9 cellular contexts compared by ENCODE assay signal in the genomic region with DNA sequence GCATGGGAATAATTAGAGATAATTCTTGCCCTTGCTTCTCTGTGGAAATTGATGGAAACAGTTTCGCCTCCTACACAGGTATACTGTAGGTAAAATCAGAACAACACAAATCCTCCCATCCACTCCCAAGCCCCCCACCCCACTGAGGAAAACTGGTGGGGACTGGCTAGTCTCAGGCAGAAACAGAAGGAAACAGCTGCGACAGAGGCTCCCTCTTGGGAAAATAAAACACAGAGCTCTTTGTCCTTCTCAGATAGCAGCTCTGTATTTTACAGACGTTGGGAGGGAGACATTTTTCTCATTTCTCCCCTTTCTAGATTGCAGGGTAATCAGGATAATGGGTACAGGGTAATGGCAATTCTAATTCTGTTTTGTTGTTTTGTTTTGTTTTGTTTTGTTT. TPM values are rescaled to one million over a fixed set of nuclear protein-coding genes. Genes with fewer than 3 reads are reported as not detected.
DNase-seq lines count a peak whose midpoint lies in the region; ATAC-seq and TF ChIP-seq lines count a peak whose summit lies in the region.
"Had no signal": no experiment of that assay in that cellular context is flagged by ENCODE, and none has a peak within 500 bp of the region (broad histone marks: within the 10 kb centered on the region; RNA-seq: fewer than 3 reads in every experiment).

No MANE protein-coding gene starts in this region.

- H3K4me3 ChIP-seq in MM.1S (ENCODE audit: low read length) = peak overlapping the region; percentile 93
- peak overlapping the region in 1 of 2 donors; percentile 42 for H3K4me3 ChIP-seq in neuronal stem cell (ENCODE audit: low read length in 2 of 2)
- H3K4me3 ChIP-seq in aorta (ENCODE audit: low read length in 2 of 2) = no peak overlapping the region
- H3K4me3 ChIP-seq in SK-N-SH (ENCODE audit: low read depth in 2 of 2, low read length in 1 of 2) = no peak overlapping the region

- no peaks in the 10 kb centered on the region for H3K27me3 ChIP-seq in MM.1S (replicated peaks; ENCODE audit: insufficient read depth, low read length)
- peaks cover 13 to 79% (median 24%) of the 10 kb centered on the region in 3 experiments for H3K27me3 ChIP-seq in neuronal stem cell (ENCODE audit: control insufficient read depth in 3 of 3, insufficient read depth in 3 of 3, low read depth in 1 of 3, low read length in 3 of 3)
- no peaks in the 10 kb centered on the region for H3K27me3 ChIP-seq in aorta (ENCODE audit: control insufficient read depth in 1 of 2, insufficient read depth in 2 of 2, low read length in 1 of 2)
- peaks cover 76% of the 10 kb centered on the region for H3K27me3 ChIP-seq in SK-N-SH (ENCODE audit: insufficient read depth)

- H2BK15ac ChIP-seq in neuronal stem cell (ENCODE audit: low read length) = no peak overlapping the region

- H4K91ac ChIP-seq in neuronal stem cell (ENCODE audit: low read depth, low read length, poor library complexity) = no peak overlapping the region

- peaks cover 9% of the 10 kb centered on the region for H3F3A ChIP-seq in MM.1S (ENCODE audit: insufficient read depth, low read length)
- H3F3A ChIP-seq in SK-N-SH (replicated peaks; ENCODE audit: insufficient read depth) = no peaks in the 10 kb centered on the region

- H3K79me2 ChIP-seq in MM.1S (ENCODE audit: low read length) (peaks cover 32% of the 10 kb centered on the region), SK-N-SH (ENCODE audit: insufficient read depth) (no peaks in the 10 kb centered on the region)

- no peak for TF ChIP-seq RAD21 in SK-N-SH (IDR thresholded peaks at IDR 0.05; ENCODE audit: low read length)

- POLR2A ChIA-PET in SK-N-SH (lab: Yijun Ruan, JAX) = no interaction called here

- H2AFZ ChIP-seq in MM.1S (ENCODE audit: low read length) = 0 out of 2 replicates have a peak overlapping the region, but pooled peaks have one; percentile 25
- H2AFZ ChIP-seq in neuronal stem cell (ENCODE audit: low read length) = peak overlapping the region; percentile 70
- no peak overlapping the region for H2AFZ ChIP-seq in SK-N-SH (ENCODE audit: low read depth)

- H3K23ac ChIP-seq in neuronal stem cell (ENCODE audit: low read depth, low read length, poor library complexity) = no peak overlapping the region

- TF ChIP-seq CTCF in MM.1S (IDR thresholded peaks at IDR 0.05; ENCODE audit: low read length) (no peak), endothelial cell (IDR thresholded peaks at IDR 0.05; ENCODE audit: unreplicated experiment) (no peak), SK-N-SH (IDR thresholded peaks at IDR 0.05) (no peak)

- no peak overlapping the region for H3K18ac ChIP-seq in neuronal stem cell (ENCODE audit: low read length)

- peaks cover 12% of the 10 kb centered on the region for H3K4me1 Mint-ChIP-seq in endothelial cell (ENCODE audit: unreplicated experiment)

- H3K27ac ChIP-seq in MM.1S (ENCODE audit: low read length) (peak overlapping the region; percentile 13; the same call in 1 of the 2 replicates), neuronal stem cell (replicated peaks; ENCODE audit: low read length) (no peak overlapping the region), aorta (ENCODE audit: low read depth in 1 of 2, low read length in 2 of 2) (no peak overlapping the region), SK-N-SH (ENCODE audit: low read depth in 2 of 2, low read length in 1 of 2) (no peak overlapping the region)

- H3K9ac ChIP-seq in MM.1S (ENCODE audit: low read length) (peak overlapping the region; percentile 97), neuronal stem cell (ENCODE audit: low read depth, low read length, poor library complexity) (no peak overlapping the region), SK-N-SH (no peak overlapping the region)

- H3K27me3 Mint-ChIP-seq in endothelial cell (ENCODE audit: unreplicated experiment) = no peaks in the 10 kb centered on the region

- ATAC-seq in aorta (ENCODE audit: low FRiP score) = no peak

- H3K4me3 Mint-ChIP-seq in endothelial cell (ENCODE audit: unreplicated experiment) = peak overlapping the region; percentile 75

- H3K9me3 Mint-ChIP-seq in endothelial cell (ENCODE audit: unreplicated experiment) = no peaks in the 10 kb centered on the region

- H4K20me1 ChIP-seq in MM.1S (ENCODE audit: insufficient read depth, low read length) (no peaks in the 10 kb centered on the region), SK-N-SH (ENCODE audit: insufficient read depth) (no peaks in the 10 kb centered on the region)

- CTCF ChIA-PET in SK-N-SH (lab: Yijun Ruan, JAX) = no interaction called here

- H3K4me1 ChIP-seq in MM.1S (ENCODE audit: low read length) = 0 out of 2 replicates have a peak, but pooled peaks cover 3% of the 10 kb centered on the region
- H3K4me1 ChIP-seq in neuronal stem cell (ENCODE audit: control insufficient read depth in 2 of 2, insufficient read depth in 1 of 2, low read depth in 1 of 2, low read length in 2 of 2) = peaks cover 3 to 12% of the 10 kb centered on the region in 2 donors
- H3K4me1 ChIP-seq in aorta (ENCODE audit: control insufficient read depth in 1 of 2, insufficient read depth in 2 of 2, low read length in 2 of 2) = no peaks in the 10 kb centered on the region
- H3K4me1 ChIP-seq in SK-N-SH (ENCODE audit: control insufficient read depth in 1 of 2, insufficient read depth in 2 of 2, low read depth in 1 of 2, low read length in 1 of 2) = no peaks in the 10 kb centered on the region
- H3K4me1 ChIP-seq: HAP-1 had no signal

- no CpG with 5 or more reads among the region's 3 CpGs for WGBS in neuronal stem cell (ENCODE audit: extremely low coverage in 2 of 2, insufficient read length in 2 of 2, insufficient replicate concordance in 1 of 2), 2 donors
- 36 to 39% methylated on average over 3 of the region's 3 CpGs for WGBS in aorta, 2 donors
- WGBS in SK-N-SH (ENCODE audit: low lambda C conversion rate) = 16% methylated on average over 3 of the region's 3 CpGs

- H2BK5ac ChIP-seq in neuronal stem cell (ENCODE audit: low read length) = no peak overlapping the region

- H3K27ac Mint-ChIP-seq in endothelial cell (ENCODE audit: unreplicated experiment) = peak overlapping the region; percentile 95

- no peak overlapping the region for H4K8ac ChIP-seq in neuronal stem cell (ENCODE audit: low read depth, low read length)

- intact Hi-C loops in aorta (cut with DNase I) = no loop called here

- H2BK12ac ChIP-seq in neuronal stem cell (ENCODE audit: low read length) = no peak overlapping the region

- H3K4me2 ChIP-seq in MM.1S (ENCODE audit: low read depth, low read length) = peak overlapping the region; percentile 90
- no peak overlapping the region for H3K4me2 ChIP-seq in neuronal stem cell (ENCODE audit: insufficient read depth, low read length, poor library complexity, severe bottlenecking)
- no peak overlapping the region for H3K4me2 ChIP-seq in SK-N-SH

- H2AK5ac ChIP-seq in neuronal stem cell (ENCODE audit: low read depth, low read length) = no peak overlapping the region

- H3K9me3 ChIP-seq in MM.1S (replicated peaks; ENCODE audit: insufficient read depth, low read length) = no peaks in the 10 kb centered on the region
- peaks cover 0 to 2% of the 10 kb centered on the region in 2 donors for H3K9me3 ChIP-seq in neuronal stem cell (replicated peaks in 1 of 2; ENCODE audit: control insufficient read depth in 2 of 2, insufficient read depth in 1 of 2, low read depth in 1 of 2, low read length in 2 of 2)
- H3K9me3 ChIP-seq in aorta (ENCODE audit: control insufficient read depth, low read length) = no peaks in the 10 kb centered on the region
- H3K9me3 ChIP-seq in SK-N-SH = no peaks in the 10 kb centered on the region
- H3K9me3 ChIP-seq: HAP-1 had no signal

- no peaks in the 10 kb centered on the region for H3K36me3 ChIP-seq in MM.1S (replicated peaks; ENCODE audit: insufficient read depth, low read length)
- H3K36me3 ChIP-seq in neuronal stem cell (replicated peaks in 1 of 2; ENCODE audit: control insufficient read depth in 2 of 2, insufficient read depth in 2 of 2, low read length in 2 of 2) = no peaks in the 10 kb centered on the region
- H3K36me3 ChIP-seq in aorta (ENCODE audit: control insufficient read depth in 1 of 2, insufficient read depth in 2 of 2, low read length in 1 of 2) = no peaks in the 10 kb centered on the region
- no peaks in the 10 kb centered on the region for H3K36me3 ChIP-seq in SK-N-SH (replicated peaks in 1 of 2; ENCODE audit: control insufficient read depth in 1 of 2, insufficient read depth in 2 of 2, low read length in 1 of 2)
- H3K36me3 ChIP-seq: HAP-1 had no signal

- peaks cover 5% of the 10 kb centered on the region for H3K36me3 Mint-ChIP-seq in endothelial cell (ENCODE audit: low read depth, unreplicated experiment)

- H2BK120ac ChIP-seq in neuronal stem cell (ENCODE audit: low read depth, low read length) = no peak overlapping the region

- no peaks in the 10 kb centered on the region for H3K9me2 ChIP-seq in MM.1S (replicated peaks; ENCODE audit: insufficient read depth, low read length)
- H3K9me2 ChIP-seq in SK-N-SH = no peaks in the 10 kb centered on the region

- no peaks in the 10 kb centered on the region for H3K79me1 ChIP-seq in neuronal stem cell (ENCODE audit: low read depth, low read length)

- TF ChIP-seq EP300 in SK-N-SH (IDR thresholded peaks at IDR 0.05; ENCODE audit: borderline replicate concordance in 1 of 2, low read depth in 1 of 2, low read length in 1 of 2) = no peak

- no peak overlapping the region for H3K4ac ChIP-seq in neuronal stem cell (ENCODE audit: low read length)

- peak; percentile 57 for DNase-seq in COLO829 (ENCODE audit: low spot score)
- DNase-seq in MM.1S = no peak
- no peak for DNase-seq in endothelial cell (ENCODE audit: low spot score)
- DNase-seq in neuronal stem cell (ENCODE audit: low spot score) = no peak
- no peak for DNase-seq in aorta
- DNase-seq in hippocampal formation (lab: John Stamatoyannopoulos, UW) = no peak
- no peak for DNase-seq in GF-D8 (lab: John Stamatoyannopoulos, UW)
- DNase-seq in SK-N-SH = no peak

- no peak overlapping the region for H3K14ac ChIP-seq in neuronal stem cell (ENCODE audit: low read length)

TF ChIP-seq in SK-N-SH, 30 proteins besides CTCF, POLR2A, EP300 and RAD21:
- no peak for TF ChIP-seq YY1 (IDR thresholded peaks at IDR 0.05; ENCODE audit: low read depth)
- no peak for TF ChIP-seq EZH2phosphoT487 (IDR thresholded peaks at IDR 0.05; ENCODE audit: borderline replicate concordance, low read depth)
TF ChIP-seq in SK-N-SH: peak in this region for 0.

RNA-seq across cellular contexts. Expression of a gene that starts 1.1 kb away (rescaled TPM):
- total RNA-seq in endothelial cell (ENCODE audit: unreplicated experiment) (9.1 TPM), aorta (10 to 100 TPM; 15.0 to 31.0 TPM)
- 1.5 TPM for polyA plus RNA-seq in neuronal stem cell (2013, experiment 1 of 2)
- polyA plus RNA-seq in neuronal stem cell (2013, experiment 2 of 2) = 1.7 TPM
- polyA plus RNA-seq in aorta (1 to 10 TPM; 1.5 to 5.0 TPM), SK-N-SH (2012; rRNA removed) (under 0.01 TPM in 1 of 2 replicates, not detected in the other)
- not detected in 2 replicates for polyA plus RNA-seq in SK-N-SH (2012; cell fraction: cytosol; rRNA removed)
- polyA plus RNA-seq in SK-N-SH (2012; cell fraction: nucleus; rRNA removed) = 0.02 TPM in 1 of 2 replicates, not detected in the other

RNA-seq across cellular contexts. Expression of a gene that starts 15.2 kb away (rescaled TPM):
- total RNA-seq in endothelial cell (ENCODE audit: unreplicated experiment) = 25.7 TPM
- 10.5 TPM for polyA plus RNA-seq in neuronal stem cell (2013, experiment 1 of 2)
- polyA plus RNA-seq in neuronal stem cell (2013, experiment 2 of 2) = 10.6 TPM
- total RNA-seq in aorta = 10 to 100 TPM; 19.5 to 20.8 TPM
- polyA plus RNA-seq in aorta = 1 to 10 TPM; 3.1 to 8.7 TPM
- 5.6 and 8.0 TPM in 2 replicates for polyA plus RNA-seq in SK-N-SH (2012; rRNA removed)
- 5.6 and 6.0 TPM in 2 replicates for polyA plus RNA-seq in SK-N-SH (2012; cell fraction: cytosol; rRNA removed)
- 11.3 and 19.2 TPM in 2 replicates for polyA plus RNA-seq in SK-N-SH (2012; cell fraction: nucleus; rRNA removed)
